Comparison of ENCODE assay signal across 14 cellular contexts in genomic region chr5:14913141-14913540, GRCh38.
"Had no signal": no experiment of that assay in that cellular context is flagged by ENCODE, and none has a peak within 500 bp of the region (broad histone marks: within the 10 kb centered on the region; RNA-seq: fewer than 3 reads in every experiment).

No MANE protein-coding gene starts in this region.

- H3K27ac ChIP-seq: ascending aorta, stomach, testis had no signal

- ATAC-seq: sciatic nerve had no signal

- H3K4me3 ChIP-seq: ascending aorta, stomach, testis had no signal

- H3K9me3 ChIP-seq: ascending aorta, stomach, testis had no signal

- H3K27me3 ChIP-seq: ascending aorta, stomach, testis had no signal

- H3K36me3 ChIP-seq: ascending aorta, stomach had no signal

- H3K4me1 ChIP-seq: ascending aorta, stomach, testis had no signal

- DNase-seq: activated CD4-positive, alpha-beta T cell treated with anti-CD3 and anti-CD28 coated beads, Interleukin-2, amount 50 U/mL, for 1 hour; activated naive CD4-positive, alpha-beta T cell treated with Interleukin-2 at 50 U/mL for 16 hours; activated T-cell treated with anti-CD3 and anti-CD28 coated beads for 4 hours; caudate nucleus; cortex of kidney; effector memory CD4-positive, alpha-beta T cell; foreskin melanocyte; kidney glomerular epithelial cell; occipital lobe; stimulated activated CD4-positive, alpha-beta T cell treated with anti-CD3 and anti-CD28 coated beads, Interleukin-1b, Interleukin-23, amount 100 ng/mL, for 48 hours; stomach; testis had no signal
